8 cellular contexts compared by ENCODE assay signal in the genomic region with DNA sequence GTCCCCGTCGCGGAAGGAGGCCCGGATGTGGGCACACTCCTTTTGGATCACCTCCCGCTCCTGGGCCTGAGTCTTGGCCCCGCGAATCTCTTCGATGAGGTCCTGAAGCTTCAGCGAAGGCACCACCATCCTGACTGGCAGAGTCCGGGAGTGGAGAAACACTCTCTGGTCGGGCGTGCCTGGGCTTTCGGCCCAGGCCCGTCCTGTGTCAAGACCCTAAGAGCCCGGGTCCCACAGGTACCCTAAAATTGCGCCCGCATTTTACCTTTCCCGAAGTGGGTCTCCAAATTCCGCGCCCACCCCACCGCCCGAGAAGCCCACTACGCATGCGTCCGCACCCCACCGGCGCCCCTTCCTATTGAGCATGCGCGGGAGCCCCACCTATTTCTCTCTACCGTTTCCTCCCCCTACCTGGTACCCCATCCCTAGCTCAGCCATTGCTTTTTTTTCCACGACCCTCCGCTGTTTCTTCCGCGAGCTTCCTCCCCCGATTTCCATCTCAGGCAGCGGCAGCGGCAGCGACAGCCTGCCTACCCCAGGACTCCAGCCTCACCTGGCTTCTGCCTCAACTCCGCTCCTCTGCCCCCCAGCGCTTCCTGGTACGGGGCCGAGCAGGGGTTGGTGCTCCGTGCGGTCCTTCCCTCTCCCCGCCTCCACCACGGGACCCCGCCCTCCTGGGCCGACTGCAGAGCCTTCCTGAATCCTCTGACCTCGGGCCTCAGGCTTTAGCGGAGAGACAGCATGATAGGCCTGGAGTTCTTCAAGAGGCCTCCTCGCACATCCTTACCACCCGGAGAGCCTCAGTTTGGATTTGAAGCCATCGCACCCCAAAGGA. TPM values are rescaled to one million over a fixed set of nuclear protein-coding genes. Genes with fewer than 3 reads are reported as not detected.
DNase-seq lines count a peak whose midpoint lies in the region; ATAC-seq and TF ChIP-seq lines count a peak whose summit lies in the region.

A gene with protein sequence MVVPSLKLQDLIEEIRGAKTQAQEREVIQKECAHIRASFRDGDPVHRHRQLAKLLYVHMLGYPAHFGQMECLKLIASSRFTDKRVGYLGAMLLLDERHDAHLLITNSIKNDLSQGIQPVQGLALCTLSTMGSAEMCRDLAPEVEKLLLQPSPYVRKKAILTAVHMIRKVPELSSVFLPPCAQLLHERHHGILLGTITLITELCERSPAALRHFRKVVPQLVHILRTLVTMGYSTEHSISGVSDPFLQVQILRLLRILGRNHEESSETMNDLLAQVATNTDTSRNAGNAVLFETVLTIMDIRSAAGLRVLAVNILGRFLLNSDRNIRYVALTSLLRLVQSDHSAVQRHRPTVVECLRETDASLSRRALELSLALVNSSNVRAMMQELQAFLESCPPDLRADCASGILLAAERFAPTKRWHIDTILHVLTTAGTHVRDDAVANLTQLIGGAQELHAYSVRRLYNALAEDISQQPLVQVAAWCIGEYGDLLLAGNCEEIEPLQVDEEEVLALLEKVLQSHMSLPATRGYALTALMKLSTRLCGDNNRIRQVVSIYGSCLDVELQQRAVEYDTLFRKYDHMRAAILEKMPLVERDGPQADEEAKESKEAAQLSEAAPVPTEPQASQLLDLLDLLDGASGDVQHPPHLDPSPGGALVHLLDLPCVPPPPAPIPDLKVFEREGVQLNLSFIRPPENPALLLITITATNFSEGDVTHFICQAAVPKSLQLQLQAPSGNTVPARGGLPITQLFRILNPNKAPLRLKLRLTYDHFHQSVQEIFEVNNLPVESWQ (minus strand): TSS at position 606 of the 835 bp plus-strand sequence. CDS start 477 bp downstream, at position 129.

- peaks cover 31% of the 10 kb centered on the region for H3K4me1 Mint-ChIP-seq in activated T-cell treated with anti-CD3 and anti-CD28 coated beads, Interleukin-2, amount 50 U/mL, for 4 hours (ENCODE audit: low read depth)
- H3K4me1 Mint-ChIP-seq in naive B cell: peaks cover 46 to 54% (median 51%) of the 10 kb centered on the region in 3 donors

- H3K9me3 Mint-ChIP-seq in activated T-cell treated with anti-CD3 and anti-CD28 coated beads, Interleukin-2, amount 50 U/mL, for 4 hours: no peaks in the 10 kb centered on the region
- H3K9me3 Mint-ChIP-seq in naive B cell: no peaks in the 10 kb centered on the region

- peak within 1 kb of the TSS; percentile 90 to 99 (median 98) for H3K27ac Mint-ChIP-seq in naive B cell

- TF ChIP-seq POLR2A in esophagus squamous epithelium (IDR thresholded peaks at IDR 0.05): peak in 3 of 4 donors; percentile 25 to 75 (median 26)

- H3K27ac ChIP-seq in Panc1 (ENCODE audit: low read length) (peak within 1 kb of the TSS; percentile 81), esophagus squamous epithelium (peak within 1 kb of the TSS; percentile 71 to 92 (median 88))

- POLR2A ChIA-PET in Panc1 (lab: Charles Lee): no interaction called here

- 2 to 3% methylated on average over 29 to 46 of the region's 53 CpGs for WGBS in esophagus squamous epithelium, 2 donors

- no peaks in the 10 kb centered on the region for H3K9me3 ChIP-seq in Panc1 (ENCODE audit: control insufficient read depth, insufficient read depth, low read depth, low read length)
- no peaks in the 10 kb centered on the region for H3K9me3 ChIP-seq in esophagus squamous epithelium

- H3K4me1 ChIP-seq in Panc1 (ENCODE audit: control insufficient read depth, insufficient read depth, low read length): peaks cover 10% of the 10 kb centered on the region
- H3K4me1 ChIP-seq in esophagus squamous epithelium: peaks cover 8 to 45% (median 16%) of the 10 kb centered on the region in 3 donors

- BruUV-seq in Panc1 (replicated peaks; lab: Mats Ljungman, UMichigan): TSS peak; percentile 87

- H3K4me3 ChIP-seq in Jurkat, Clone E6-1 (ENCODE audit: low read length): peak within 1 kb of the TSS; percentile 83
- H3K4me3 ChIP-seq in Panc1 (ENCODE audit: low read depth in 2 of 2, low read length in 2 of 2) (peak within 1 kb of the TSS; percentile 64 to 73), esophagus squamous epithelium (peak within 1 kb of the TSS; percentile 45 to 71 (median 68))

- peak; percentile 82 for DNase-seq in DMS153 (lab: John Stamatoyannopoulos, UW)
- peak; percentile 81 for DNase-seq in Jurkat, Clone E6-1 (ENCODE audit: low read depth, low spot score)
- no peak for DNase-seq in Panc1 (ENCODE audit: low read depth, low spot score)
- peak; percentile 80 for DNase-seq in activated T-cell treated with anti-CD3 and anti-CD28 coated beads, Interleukin-2, amount 50 U/mL, for 4 hours
- peak; percentile 43 for DNase-seq in esophagus squamous epithelium (lab: John Stamatoyannopoulos, UW)
- DNase-seq in naive B cell: peak; percentile 83
- peak; percentile 77 to 94 (median 85) for DNase-seq in stimulated activated naive CD4-positive, alpha-beta T cell (lab: John Stamatoyannopoulos, UW)

- H3K27me3 ChIP-seq in Panc1 (ENCODE audit: control insufficient read depth, insufficient read depth, low read length) (no peaks in the 10 kb centered on the region), esophagus squamous epithelium (peaks cover 0 to 16% (median 0%) of the 10 kb centered on the region in 4 donors)

- intact Hi-C loops in Panc1 (cut with micrococcal nuclease; ENCODE audit: unreplicated experiment) (no loop called here), esophagus squamous epithelium (cut with DNase I) (no loop called here)

- peaks cover 15% of the 10 kb centered on the region for H3K36me3 Mint-ChIP-seq in activated T-cell treated with anti-CD3 and anti-CD28 coated beads, Interleukin-2, amount 50 U/mL, for 4 hours (ENCODE audit: insufficient read depth)
- H3K36me3 Mint-ChIP-seq in naive B cell: peaks cover 5 to 24% of the 10 kb centered on the region in 2 donors

- TF ChIP-seq CTCF in Panc1 (IDR thresholded peaks at IDR 0.05): no peak
- no peak for TF ChIP-seq CTCF in esophagus squamous epithelium (IDR thresholded peaks at IDR 0.05)

- H3K36me3 ChIP-seq in Panc1 (ENCODE audit: control insufficient read depth, insufficient read depth, low read length): no peaks in the 10 kb centered on the region
- peaks cover 0 to 37% (median 12%) of the 10 kb centered on the region in 3 donors for H3K36me3 ChIP-seq in esophagus squamous epithelium

- H3K4me3 Mint-ChIP-seq in activated T-cell treated with anti-CD3 and anti-CD28 coated beads, Interleukin-2, amount 50 U/mL, for 4 hours: peak within 1 kb of the TSS; percentile 100
- peak within 1 kb of the TSS; percentile 94 to 100 (median 100) for H3K4me3 Mint-ChIP-seq in naive B cell

- ATAC-seq in GM21529 (IDR thresholded peaks at IDR 0.05; ENCODE audit: unreplicated experiment) (peak; percentile 86), Panc1 (peak; percentile 87), naive B cell (ENCODE audit: low read depth in 2 of 2) (peak; percentile 91 to 94)
- peak; percentile 96 to 97 for ATAC-seq in activated T-cell treated with anti-CD3 and anti-CD28 coated beads, Interleukin-2, amount 50 U/mL, for 4 hours

- in situ Hi-C loops in Panc1 (cut with HindIII; ENCODE audit: low pct_unique_long_range_greater_than_20kb, low sequenced_read_pairs): no loop called here

- H3K27me3 Mint-ChIP-seq in activated T-cell treated with anti-CD3 and anti-CD28 coated beads, Interleukin-2, amount 50 U/mL, for 4 hours (ENCODE audit: low read depth): peaks cover 3% of the 10 kb centered on the region
- H3K27me3 Mint-ChIP-seq in naive B cell: peaks cover 11 to 13% (median 12%) of the 10 kb centered on the region in 3 donors

- CTCF ChIA-PET in Panc1 (lab: Charles Lee): no interaction called here

RNA-seq across cellular contexts. Expression of the gene that starts here (rescaled TPM):
- polyA plus RNA-seq in Jurkat, Clone E6-1 (2012; ENCODE audit: insufficient read depth, insufficient read length): 138 TPM
- total RNA-seq in Panc1 (2021; ENCODE audit: unreplicated experiment) (61.6 TPM), esophagus squamous epithelium (100 to 1,000 TPM in 1 of 4 donors, 10 to 100 TPM in 3; 58.0 to 116 (median 68.6) TPM)
- polyA plus RNA-seq in Panc1 (2012; ENCODE audit: insufficient read length): 42.1 TPM
- 100 to 1,000 TPM in 2 of 3 donors, 10 to 100 TPM in 1; 86.9 to 113 (median 108) TPM for total RNA-seq in activated T-cell treated with anti-CD3 and anti-CD28 coated beads, Interleukin-2, amount 50 U/mL, for 4 hours
- 100 to 1,000 TPM in 1 of 6 donors, 10 to 100 TPM in 5; 58.3 to 116 (median 80.4) TPM for polyA plus RNA-seq in naive B cell (ENCODE audit: low read depth in 6 of 6)
